Comparison of ENCODE assay signal across 10 cellular contexts in genomic region chr16:28910046-28911031, GRCh38. TPM values are rescaled to one million over a fixed set of nuclear protein-coding genes. Genes with fewer than 3 reads are reported as not detected.
DNase-seq lines count a peak whose midpoint lies in the region; ATAC-seq and TF ChIP-seq lines count a peak whose summit lies in the region.
"Had no signal": no experiment of that assay in that cellular context is flagged by ENCODE, and none has a peak within 500 bp of the region (broad histone marks: within the 10 kb centered on the region; RNA-seq: fewer than 3 reads in every experiment).

No MANE protein-coding gene starts in this region.

- TF ChIP-seq CTCF in colonic mucosa (IDR thresholded peaks at IDR 0.05) = no peak

- no peak overlapping the region for H3K27ac Mint-ChIP-seq in activated naive CD8-positive, alpha-beta T cell treated with anti-CD3 and anti-CD28 coated beads, Interleukin-2, amount 50 U/mL, for 24 hours
- H3K27ac Mint-ChIP-seq in activated naive CD8-positive, alpha-beta T cell treated with anti-CD3 and anti-CD28 coated beads for 36 hours = no peak overlapping the region
- H3K27ac Mint-ChIP-seq: activated CD8-positive, alpha-beta memory T cell treated with anti-CD3 and anti-CD28 coated beads, Interleukin-2, amount 10 ng/mL, durations not matched to agents 7 days and 5 days had no signal

- peak overlapping the region in 1 of 2 donors; percentile 46 for H3K9ac ChIP-seq in colonic mucosa (ENCODE audit: low read depth in 2 of 2, low read length in 2 of 2)

- no peaks in the 10 kb centered on the region for H3K9me3 Mint-ChIP-seq in activated naive CD8-positive, alpha-beta T cell treated with anti-CD3 and anti-CD28 coated beads, Interleukin-2, amount 50 U/mL, for 24 hours
- no peaks in the 10 kb centered on the region for H3K9me3 Mint-ChIP-seq in activated naive CD8-positive, alpha-beta T cell treated with anti-CD3 and anti-CD28 coated beads for 36 hours

- no peak overlapping the region for H3K4me3 ChIP-seq in colonic mucosa

- ATAC-seq in activated naive CD8-positive, alpha-beta T cell treated with anti-CD3 and anti-CD28 coated beads, Interleukin-2, amount 50 U/mL, for 24 hours = peak; percentile 28
- no peak for ATAC-seq in HG03378 (IDR thresholded peaks at IDR 0.05; ENCODE audit: unreplicated experiment)
- ATAC-seq: activated CD8-positive, alpha-beta memory T cell treated with anti-CD3 and anti-CD28 coated beads, Interleukin-2, amount 10 ng/mL, durations not matched to agents 7 days and 5 days had no signal

- intact Hi-C loops in colonic mucosa (cut with DNase I) = no loop called here

- peaks cover 16% of the 10 kb centered on the region for H3K36me3 Mint-ChIP-seq in activated naive CD8-positive, alpha-beta T cell treated with anti-CD3 and anti-CD28 coated beads, Interleukin-2, amount 50 U/mL, for 24 hours (ENCODE audit: low read depth)
- peaks cover 6% of the 10 kb centered on the region for H3K36me3 Mint-ChIP-seq in activated naive CD8-positive, alpha-beta T cell treated with anti-CD3 and anti-CD28 coated beads for 36 hours

- H3K27me3 Mint-ChIP-seq in activated naive CD8-positive, alpha-beta T cell treated with anti-CD3 and anti-CD28 coated beads, Interleukin-2, amount 50 U/mL, for 24 hours = no peaks in the 10 kb centered on the region
- no peaks in the 10 kb centered on the region for H3K27me3 Mint-ChIP-seq in activated naive CD8-positive, alpha-beta T cell treated with anti-CD3 and anti-CD28 coated beads for 36 hours
- H3K27me3 Mint-ChIP-seq: activated CD8-positive, alpha-beta memory T cell treated with anti-CD3 and anti-CD28 coated beads, Interleukin-2, amount 10 ng/mL, durations not matched to agents 7 days and 5 days had no signal

- no peaks in the 10 kb centered on the region for H3K4me1 Mint-ChIP-seq in activated naive CD8-positive, alpha-beta T cell treated with anti-CD3 and anti-CD28 coated beads, Interleukin-2, amount 50 U/mL, for 24 hours
- H3K4me1 Mint-ChIP-seq in activated naive CD8-positive, alpha-beta T cell treated with anti-CD3 and anti-CD28 coated beads for 36 hours = no peaks in the 10 kb centered on the region
- H3K4me1 Mint-ChIP-seq: activated CD8-positive, alpha-beta memory T cell treated with anti-CD3 and anti-CD28 coated beads, Interleukin-2, amount 10 ng/mL, durations not matched to agents 7 days and 5 days had no signal

- H3K4me3 Mint-ChIP-seq in activated naive CD8-positive, alpha-beta T cell treated with anti-CD3 and anti-CD28 coated beads, Interleukin-2, amount 50 U/mL, for 24 hours = no peak overlapping the region
- H3K4me3 Mint-ChIP-seq in activated naive CD8-positive, alpha-beta T cell treated with anti-CD3 and anti-CD28 coated beads for 36 hours = no peak overlapping the region
- H3K4me3 Mint-ChIP-seq: activated CD8-positive, alpha-beta memory T cell treated with anti-CD3 and anti-CD28 coated beads, Interleukin-2, amount 10 ng/mL, durations not matched to agents 7 days and 5 days had no signal

- H3K36me3 ChIP-seq in colonic mucosa = peaks cover 9% of the 10 kb centered on the region

- H3K27ac ChIP-seq in colonic mucosa (peak overlapping the region; percentile 12), substantia nigra (ENCODE audit: low read depth, low read length, poor library complexity, severe bottlenecking) (no peak overlapping the region)

- H3K27me3 ChIP-seq in colonic mucosa = no peaks in the 10 kb centered on the region

- H3K4me1 ChIP-seq in colonic mucosa = no peaks in the 10 kb centered on the region

- H3K9me3 ChIP-seq in colonic mucosa = no peaks in the 10 kb centered on the region

- no peak for DNase-seq in activated naive CD8-positive, alpha-beta T cell treated with anti-CD3 and anti-CD28 coated beads, Interleukin-2, amount 50 U/mL, for 24 hours
- no peak for DNase-seq in activated naive CD8-positive, alpha-beta T cell treated with anti-CD3 and anti-CD28 coated beads for 36 hours
- peak; percentile 44 for DNase-seq in NCI-H69 (lab: John Stamatoyannopoulos, UW)
- peak; percentile 72 for DNase-seq in colonic mucosa
- no peak for DNase-seq in stimulated activated naive CD4-positive, alpha-beta T cell (lab: John Stamatoyannopoulos, UW)
- no peak for DNase-seq in stimulated activated CD4-positive, alpha-beta T cell treated with anti-CD3 and anti-CD28 coated beads, Interleukin-12 subunit alpha, Interleukin-12 subunit beta, amount 100 ng/mL, for 4 hours
- no peak for DNase-seq in substantia nigra (lab: John Stamatoyannopoulos, UW)
- DNase-seq: activated CD8-positive, alpha-beta memory T cell treated with anti-CD3 and anti-CD28 coated beads, Interleukin-2, amount 10 ng/mL, durations not matched to agents 7 days and 5 days; aorta had no signal

RNA-seq across cellular contexts. Expression of gene RABEP2, which starts 14.7 kb away (rescaled TPM):
- total RNA-seq in activated naive CD8-positive, alpha-beta T cell treated with anti-CD3 and anti-CD28 coated beads for 36 hours = 10 to 100 TPM; 11.4 to 12.5 TPM
- total RNA-seq in colonic mucosa = 10 to 100 TPM; 24.5 to 47.4 TPM

RNA-seq across cellular contexts. Expression of gene CD19, which starts 21.4 kb away (rescaled TPM):
- 1 to 10 TPM; 2.1 to 2.6 TPM for total RNA-seq in activated naive CD8-positive, alpha-beta T cell treated with anti-CD3 and anti-CD28 coated beads for 36 hours
- total RNA-seq in colonic mucosa = under 1 TPM; 0.40 to 0.74 TPM
- total RNA-seq: activated CD8-positive, alpha-beta memory T cell treated with anti-CD3 and anti-CD28 coated beads, Interleukin-2, amount 10 ng/mL, durations not matched to agents 7 days and 5 days had no signal

RNA-seq across cellular contexts. Expression of gene ATP2A1, which starts 32.1 kb away (rescaled TPM):
- total RNA-seq in activated naive CD8-positive, alpha-beta T cell treated with anti-CD3 and anti-CD28 coated beads for 36 hours = 1 to 10 TPM; 2.0 to 2.8 TPM
- total RNA-seq in colonic mucosa = 1 to 10 TPM in 1 of 2 donors, under 1 TPM in 1; 0.40 to 2.9 TPM

RNA-seq across cellular contexts. Expression of gene NFATC2IP, which starts 40.4 kb away (rescaled TPM):
- total RNA-seq in activated naive CD8-positive, alpha-beta T cell treated with anti-CD3 and anti-CD28 coated beads for 36 hours = 10 to 100 TPM; 65.6 to 74.4 TPM
- 10 to 100 TPM; 33.3 to 57.1 TPM for total RNA-seq in colonic mucosa

RNA-seq across cellular contexts. Expression of gene SH2B1, which starts 46.7 kb away (rescaled TPM):
- total RNA-seq in activated naive CD8-positive, alpha-beta T cell treated with anti-CD3 and anti-CD28 coated beads for 36 hours = 10 to 100 TPM; 33.8 to 34.7 TPM
- total RNA-seq in colonic mucosa = 100 to 1,000 TPM in 1 of 2 donors, 10 to 100 TPM in 1; 54.0 to 111 TPM

Comparison
In these comparisons a context has a peak if more than half of its experiments do, and no peak if none do; other contexts are left out.
1. DNase-seq: peak in NCI-H69 (single experiment) and colonic mucosa (single experiment); none in activated naive CD8-positive, alpha-beta T cell treated with anti-CD3 and anti-CD28 coated beads, Interleukin-2, amount 50 U/mL, for 24 hours (single experiment), activated naive CD8-positive, alpha-beta T cell treated with anti-CD3 and anti-CD28 coated beads for 36 hours (single experiment), stimulated activated naive CD4-positive, alpha-beta T cell (0 of 6), stimulated activated CD4-positive, alpha-beta T cell treated with anti-CD3 and anti-CD28 coated beads, Interleukin-12 subunit alpha, Interleukin-12 subunit beta, amount 100 ng/mL, for 4 hours (single experiment) and substantia nigra (0 of 49).